ENCODE assay signal across 1 cellular context in genomic region chr5:132829742-132830435, GRCh38.
TF ChIP-seq lines count a peak whose summit lies in the region.

No MANE protein-coding gene starts in this region.

TF ChIP-seq in HepG2, 621 proteins besides CTCF, POLR2A, EP300 and RAD21 (continued from another document and continues in another):
- TF ChIP-seq ELK4 (CRISPR knock-in tag; IDR thresholded peaks at IDR 0.05; ENCODE audit: borderline replicate concordance): no peak
- TF ChIP-seq HES4 (CRISPR knock-in tag; IDR thresholded peaks at IDR 0.05; ENCODE audit: borderline replicate concordance): peak; percentile 55; the same call in 1 of the 2 replicates
- no peak for TF ChIP-seq ZNF20 (CRISPR knock-in tag; IDR thresholded peaks at IDR 0.05)
- TF ChIP-seq FOXO4 (CRISPR knock-in tag; conservative IDR thresholded peaks at IDR 0.05): no peak
- no peak for TF ChIP-seq TERF1 (CRISPR knock-in tag; IDR thresholded peaks at IDR 0.05)
- peak; percentile 63; the same call in 1 of the 2 replicates for TF ChIP-seq SATB2 (CRISPR knock-in tag; IDR thresholded peaks at IDR 0.05)
- no peak; the same call in 1 of the 2 replicates for TF ChIP-seq RORA (CRISPR knock-in tag; IDR thresholded peaks at IDR 0.05)
- TF ChIP-seq ZBTB14 (CRISPR knock-in tag; IDR thresholded peaks at IDR 0.05): peak; percentile 31; the same call in 1 of the 2 replicates
- TF ChIP-seq HNRNPL (IDR thresholded peaks at IDR 0.05; ENCODE audit: low read depth, low read length): 0 out of 2 replicates have a peak, but pooled peaks have one; percentile 41
- 0 out of 2 replicates have a peak, but pooled peaks have one; percentile 21 for TF ChIP-seq ZSCAN12 (CRISPR knock-in tag; IDR thresholded peaks at IDR 0.05)
- no peak for TF ChIP-seq KAT8 (CRISPR knock-in tag; IDR thresholded peaks at IDR 0.05)
- TF ChIP-seq ATM (IDR thresholded peaks at IDR 0.05; ENCODE audit: borderline replicate concordance): no peak
- no peak for TF ChIP-seq SOX13 (IDR thresholded peaks at IDR 0.05)
- TF ChIP-seq SOX13 (CRISPR knock-in tag; conservative IDR thresholded peaks at IDR 0.05 in 1 of 2, IDR thresholded peaks at IDR 0.05 in 1 of 2): no peak
- TF ChIP-seq JUNB (CRISPR knock-in tag; IDR thresholded peaks at IDR 0.05; ENCODE audit: borderline replicate concordance): no peak
- no peak for TF ChIP-seq ZNF713 (CRISPR knock-in tag; IDR thresholded peaks at IDR 0.05)
- no peak for TF ChIP-seq NCOR1 (IDR thresholded peaks at IDR 0.05; ENCODE audit: borderline replicate concordance, low read length)
- no peak for TF ChIP-seq MBNL3 (CRISPR knock-in tag; conservative IDR thresholded peaks at IDR 0.05)
- no peak for TF ChIP-seq ZNF432 (CRISPR knock-in tag; IDR thresholded peaks at IDR 0.05; ENCODE audit: borderline replicate concordance)
- 0 out of 2 replicates have a peak, but pooled peaks have one; percentile 23 for TF ChIP-seq HIVEP1 (CRISPR knock-in tag; IDR thresholded peaks at IDR 0.05)
- TF ChIP-seq ZNF770 (CRISPR knock-in tag; IDR thresholded peaks at IDR 0.05): no peak
- no peak for TF ChIP-seq ZMAT5 (CRISPR knock-in tag; IDR thresholded peaks at IDR 0.05; ENCODE audit: borderline replicate concordance, low read depth)
- TF ChIP-seq BATF2 (CRISPR knock-in tag; IDR thresholded peaks at IDR 0.05): peak; percentile 16; the same call in 1 of the 2 replicates
- 0 out of 2 replicates have a peak, but pooled peaks have one; percentile 49 for TF ChIP-seq DNMT1 (CRISPR knock-in tag; IDR thresholded peaks at IDR 0.05)
- TF ChIP-seq SUZ12 (IDR thresholded peaks at IDR 0.05; ENCODE audit: low read depth, low read length): no peak
- no peak for TF ChIP-seq TFDP2 (CRISPR knock-in tag; IDR thresholded peaks at IDR 0.05)
- TF ChIP-seq NFE2 (CRISPR knock-in tag; IDR thresholded peaks at IDR 0.05): no peak
- TF ChIP-seq RNF219 (CRISPR knock-in tag; IDR thresholded peaks at IDR 0.05): no peak
- peak; percentile 29; the same call in 1 of the 2 replicates for TF ChIP-seq ZNF280D (CRISPR knock-in tag; IDR thresholded peaks at IDR 0.05)
- no peak for TF ChIP-seq HMG20B (CRISPR knock-in tag; conservative IDR thresholded peaks at IDR 0.05)
- TF ChIP-seq ZNF782 (CRISPR knock-in tag; IDR thresholded peaks at IDR 0.05; ENCODE audit: borderline replicate concordance): no peak
- no peak for TF ChIP-seq CSRNP2 (CRISPR knock-in tag; conservative IDR thresholded peaks at IDR 0.05; ENCODE audit: low read depth)
- TF ChIP-seq ZSCAN31 (CRISPR knock-in tag; IDR thresholded peaks at IDR 0.05; ENCODE audit: low read depth): no peak
- peak; percentile 81 for TF ChIP-seq HNRNPLL (IDR thresholded peaks at IDR 0.05; ENCODE audit: low read depth, low read length, poor library complexity, severe bottlenecking)
- peak; percentile 27; the same call in 1 of the 2 replicates for TF ChIP-seq ARID5B (CRISPR knock-in tag; IDR thresholded peaks at IDR 0.05)
- TF ChIP-seq TBX3 (IDR thresholded peaks at IDR 0.05; ENCODE audit: borderline replicate concordance): no peak
- TF ChIP-seq NFRKB (IDR thresholded peaks at IDR 0.05): no peak
